10 cellular contexts compared by ENCODE assay signal in genomic region chr9:89473762-89474469, GRCh38. TPM values are rescaled to one million over a fixed set of nuclear protein-coding genes. Genes with fewer than 3 reads are reported as not detected.
DNase-seq lines count a peak whose midpoint lies in the region; TF ChIP-seq lines count a peak whose summit lies in the region.
"Had no signal": no experiment of that assay in that cellular context is flagged by ENCODE, and none has a peak within 500 bp of the region (broad histone marks: within the 10 kb centered on the region; RNA-seq: fewer than 3 reads in every experiment).

No MANE protein-coding gene starts in this region.

- H3K9me2 ChIP-seq in MM.1S (replicated peaks; ENCODE audit: insufficient read depth, low read length): no peaks in the 10 kb centered on the region

- peak overlapping the region; percentile 55 for H3K4me3 Mint-ChIP-seq in activated naive CD8-positive, alpha-beta T cell treated with anti-CD3 and anti-CD28 coated beads for 36 hours

- no peaks in the 10 kb centered on the region for H3K9me3 ChIP-seq in MM.1S (replicated peaks; ENCODE audit: insufficient read depth, low read length)
- H3K9me3 ChIP-seq in left ventricle myocardium inferior (replicated peaks): no peaks in the 10 kb centered on the region
- H3K9me3 ChIP-seq: left lung had no signal

- H3K4me2 ChIP-seq in MM.1S (ENCODE audit: low read depth, low read length): no peak overlapping the region
- H3K4me2 ChIP-seq: smooth muscle cell had no signal

- DNase-seq in NCI-H2081 (lab: John Stamatoyannopoulos, UW): peak; percentile 26 to 71
- DNase-seq in NCI-H2081 treated with DMSO at 0.1 percent for 48 hours (lab: John Stamatoyannopoulos, UW): no peak
- DNase-seq in NCI-H1105 (lab: John Stamatoyannopoulos, UW): peak; percentile 65
- no peak for DNase-seq in activated naive CD8-positive, alpha-beta T cell treated with anti-CD3 and anti-CD28 coated beads for 36 hours
- peak; percentile 59 for DNase-seq in renal cortical epithelial cell (ENCODE audit: low read depth)
- no peak for DNase-seq in MM.1S
- DNase-seq in DMS79 (lab: John Stamatoyannopoulos, UW): no peak
- DNase-seq in left ventricle myocardium inferior: no peak
- DNase-seq: left lung had no signal

- no peak overlapping the region for H3K9ac ChIP-seq in MM.1S (ENCODE audit: low read length)

- H4K20me1 ChIP-seq in MM.1S (ENCODE audit: insufficient read depth, low read length): peaks cover 52% of the 10 kb centered on the region

- H3K4me1 Mint-ChIP-seq in activated naive CD8-positive, alpha-beta T cell treated with anti-CD3 and anti-CD28 coated beads for 36 hours: peaks cover 83% of the 10 kb centered on the region

- H3K27ac ChIP-seq in MM.1S (ENCODE audit: low read length) (no peak overlapping the region), left ventricle myocardium inferior (replicated peaks) (no peak overlapping the region)
- H3K27ac ChIP-seq: left lung had no signal

- H3K27ac Mint-ChIP-seq in activated naive CD8-positive, alpha-beta T cell treated with anti-CD3 and anti-CD28 coated beads for 36 hours: peak overlapping the region; percentile 99

- no peaks in the 10 kb centered on the region for H3K9me3 Mint-ChIP-seq in activated naive CD8-positive, alpha-beta T cell treated with anti-CD3 and anti-CD28 coated beads for 36 hours

- no peaks in the 10 kb centered on the region; the same call in 1 of the 2 replicates for H3K36me3 ChIP-seq in MM.1S (replicated peaks; ENCODE audit: insufficient read depth, low read length)
- H3K36me3 ChIP-seq in left ventricle myocardium inferior: no peaks in the 10 kb centered on the region

- H3K79me2 ChIP-seq in MM.1S (ENCODE audit: low read length): peaks cover 100% of the 10 kb centered on the region

- H3K36me3 Mint-ChIP-seq in activated naive CD8-positive, alpha-beta T cell treated with anti-CD3 and anti-CD28 coated beads for 36 hours: peaks cover 88% of the 10 kb centered on the region

- H3K4me3 ChIP-seq in MM.1S (ENCODE audit: low read length) (no peak overlapping the region), left ventricle myocardium inferior (no peak overlapping the region)
- H3K4me3 ChIP-seq: left lung, smooth muscle cell had no signal

- intact Hi-C loops in left ventricle myocardium inferior (cut with micrococcal nuclease): no loop called here

- no peak overlapping the region for H2AFZ ChIP-seq in MM.1S (ENCODE audit: low read length)

- no peaks in the 10 kb centered on the region for H3F3A ChIP-seq in MM.1S (ENCODE audit: insufficient read depth, low read length)

- H3K4me1 ChIP-seq in MM.1S (ENCODE audit: low read length) (peaks cover 8% of the 10 kb centered on the region; the same call in 1 of the 2 replicates), left ventricle myocardium inferior (peaks cover 16% of the 10 kb centered on the region)

- TF ChIP-seq CTCF in MM.1S (IDR thresholded peaks at IDR 0.05; ENCODE audit: low read length) (no peak), left ventricle myocardium inferior (IDR thresholded peaks at IDR 0.05; ENCODE audit: borderline replicate concordance) (no peak)

- H3K27me3 ChIP-seq in MM.1S (replicated peaks; ENCODE audit: insufficient read depth, low read length): no peaks in the 10 kb centered on the region
- no peaks in the 10 kb centered on the region for H3K27me3 ChIP-seq in left ventricle myocardium inferior (ENCODE audit: low read depth)
- H3K27me3 ChIP-seq: left lung had no signal

- H3K27me3 Mint-ChIP-seq in activated naive CD8-positive, alpha-beta T cell treated with anti-CD3 and anti-CD28 coated beads for 36 hours: peaks cover 6% of the 10 kb centered on the region

RNA-seq across cellular contexts. Expression of gene SEMA4D, which starts 24.0 kb away (rescaled TPM):
- total RNA-seq in activated naive CD8-positive, alpha-beta T cell treated with anti-CD3 and anti-CD28 coated beads for 36 hours: 100 to 1,000 TPM; 239 to 245 TPM
- 6.9 and 55.4 TPM in 2 replicates for total RNA-seq in renal cortical epithelial cell
- total RNA-seq in left ventricle myocardium inferior: 17.1 TPM

Comparison
In these comparisons a context has a peak if more than half of its experiments do, and no peak if none do; other contexts are left out.
1. DNase-seq: peak in NCI-H2081 (2 of 2), NCI-H1105 (single experiment) and renal cortical epithelial cell (single experiment); none in NCI-H2081 treated with DMSO at 0.1 percent for 48 hours (single experiment), activated naive CD8-positive, alpha-beta T cell treated with anti-CD3 and anti-CD28 coated beads for 36 hours (single experiment), MM.1S (single experiment), DMS79 (single experiment) and left ventricle myocardium inferior (single experiment).